Comparison of ENCODE assay signal across 23 cellular contexts in the genomic region with DNA sequence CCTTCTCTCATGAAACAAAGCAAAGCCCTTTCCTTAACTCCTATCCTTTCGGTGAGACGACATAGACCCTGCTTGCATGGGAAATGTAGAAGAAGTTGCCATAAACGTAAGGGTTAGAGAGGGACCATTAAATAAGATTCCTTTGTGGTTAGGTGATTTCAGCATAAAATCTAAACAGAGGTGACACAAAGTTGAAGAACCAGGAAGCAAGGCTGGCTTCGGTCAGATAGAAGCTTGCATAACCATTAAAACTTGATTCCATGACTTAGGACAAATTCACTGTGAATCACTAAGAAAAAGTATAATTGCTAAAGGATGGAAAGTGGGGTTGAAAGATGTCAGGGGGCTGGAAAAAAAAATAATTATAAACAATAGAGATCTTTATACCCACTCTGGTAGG. TPM values are rescaled to one million over a fixed set of nuclear protein-coding genes. Genes with fewer than 3 reads are reported as not detected.
A peak's percentile ranks its signal among the peaks of the same experiment; 100 is the strongest.
DNase-seq lines count a peak whose midpoint lies in the region; ATAC-seq lines count a peak whose summit lies in the region.
"Had no signal": no experiment of that assay in that cellular context is flagged by ENCODE, and none has a peak within 500 bp of the region (broad histone marks: within the 10 kb centered on the region; RNA-seq: fewer than 3 reads in every experiment).

No MANE protein-coding gene starts in this region.

- H3K27ac ChIP-seq in GM23248 (no peak overlapping the region), epithelial cell of prostate (peak overlapping the region; percentile 33)
- H3K27ac ChIP-seq: RWPE1 had no signal

- DNase-seq in GM23248 (peak; percentile 32), M059J (ENCODE audit: low read depth) (peak; percentile 54), epithelial cell of prostate (ENCODE audit: low read depth, low spot score) (no peak), NCI-H1092 treated with DMSO at 0.1 percent for 48 hours (lab: John Stamatoyannopoulos, UW) (no peak), activated gamma-delta T cell treated with Interleukin-2 at 50 U/mL for 16 hours (no peak)
- DNase-seq: BE2C; CD8-positive, alpha-beta memory T cell; DMS79 treated with DMSO at 0.1 percent for 48 hours; H7; KBM-7; MM.1S; NCI-H1105 treated with DMSO at 0.1 percent for 48 hours; NCI-H146; NCI-H1930; NCI-H2107; NCI-H446; NCI-H524 treated with DMSO at 0.1 percent for 48 hours; NCI-H774; SHP77; T-cell had no signal

- H3F3A ChIP-seq in GM23248 (ENCODE audit: insufficient read depth): peaks cover 24% of the 10 kb centered on the region

- 64 to 70% methylated on average over 4 of the region's 4 CpGs for WGBS in GM23248 (ENCODE audit: low coverage in 1 of 2, low lambda C conversion rate in 2 of 2, missing lambda C conversion rate in 2 of 2), 2 experiments

- H3K4me2 ChIP-seq in GM23248 (ENCODE audit: unreplicated experiment): no peak overlapping the region

- no peaks in the 10 kb centered on the region for H3K9me3 ChIP-seq in GM23248 (ENCODE audit: low read depth)
- H3K9me3 ChIP-seq: BE2C had no signal

- H3K4me1 ChIP-seq in GM23248 (ENCODE audit: insufficient read depth): peaks cover 18% of the 10 kb centered on the region

- ATAC-seq in HG03469 (IDR thresholded peaks at IDR 0.05; ENCODE audit: unreplicated experiment) (no peak), HG03135 (IDR thresholded peaks at IDR 0.05; ENCODE audit: unreplicated experiment) (no peak)
- ATAC-seq: T-cell had no signal

- H4K20me1 ChIP-seq in GM23248 (ENCODE audit: insufficient read depth): no peaks in the 10 kb centered on the region

- no peaks in the 10 kb centered on the region for H3K79me2 ChIP-seq in GM23248 (ENCODE audit: insufficient read depth)

- H3K4me3 ChIP-seq in GM23248: no peak overlapping the region

- no peak overlapping the region for H3K9ac ChIP-seq in GM23248

- H2AFZ ChIP-seq in GM23248: no peak overlapping the region

- no peaks in the 10 kb centered on the region for H3K9me2 ChIP-seq in GM23248 (ENCODE audit: insufficient read depth)

- no peaks in the 10 kb centered on the region for H3K36me3 ChIP-seq in GM23248 (ENCODE audit: low read depth)
- H3K36me3 ChIP-seq: BE2C had no signal

- no peaks in the 10 kb centered on the region for H3K27me3 ChIP-seq in GM23248 (replicated peaks; ENCODE audit: insufficient read depth)
- H3K27me3 ChIP-seq: BE2C had no signal

- in situ Hi-C loops in GM23248 (cut with MboI): loop anchor here (25.0 kb wide), 2 partner anchors 673 to 923 kb away; no protein-coding TSS in a partner anchor

RNA-seq across cellular contexts. Expression of gene ABLIM3, which starts 30.9 kb away (rescaled TPM):
- total RNA-seq in GM23248 (2014; rRNA removed; shearing (Covaris generic)): 5.6 and 7.9 TPM in 2 replicates
- polyA plus RNA-seq in GM23248 (2016; fragmentation: Nextera tagmentation; extraction: Ambion mirVana): 11.4 and 11.7 TPM in 2 replicates
- 36.7 and 40.7 TPM in 2 replicates for total RNA-seq in M059J (2014; rRNA removed; shearing (Covaris generic))
- polyA plus RNA-seq: CD8-positive, alpha-beta memory T cell had no signal

RNA-seq across cellular contexts. Expression of gene SH3TC2, which starts 47.5 kb away (rescaled TPM):
- 1.1 and 1.5 TPM in 2 replicates for total RNA-seq in GM23248 (2014; rRNA removed; shearing (Covaris generic))
- 0.22 and 0.88 TPM in 2 replicates for polyA plus RNA-seq in GM23248 (2016; fragmentation: Nextera tagmentation; extraction: Ambion mirVana)
- 2.4 and 7.2 TPM in 2 replicates for total RNA-seq in M059J (2014; rRNA removed; shearing (Covaris generic))
- total RNA-seq: CD8-positive, alpha-beta memory T cell; H7; T-cell had no signal
- polyA plus RNA-seq: CD8-positive, alpha-beta memory T cell had no signal

Comparison
In these comparisons a context has a peak if more than half of its experiments do, and no peak if none do; other contexts are left out.
1. DNase-seq: peak in GM23248 (single experiment) and M059J (single experiment); none in epithelial cell of prostate (single experiment), NCI-H1092 treated with DMSO at 0.1 percent for 48 hours (single experiment) and activated gamma-delta T cell treated with Interleukin-2 at 50 U/mL for 16 hours (single experiment).